2 cellular contexts compared by ENCODE assay signal in the genomic region with DNA sequence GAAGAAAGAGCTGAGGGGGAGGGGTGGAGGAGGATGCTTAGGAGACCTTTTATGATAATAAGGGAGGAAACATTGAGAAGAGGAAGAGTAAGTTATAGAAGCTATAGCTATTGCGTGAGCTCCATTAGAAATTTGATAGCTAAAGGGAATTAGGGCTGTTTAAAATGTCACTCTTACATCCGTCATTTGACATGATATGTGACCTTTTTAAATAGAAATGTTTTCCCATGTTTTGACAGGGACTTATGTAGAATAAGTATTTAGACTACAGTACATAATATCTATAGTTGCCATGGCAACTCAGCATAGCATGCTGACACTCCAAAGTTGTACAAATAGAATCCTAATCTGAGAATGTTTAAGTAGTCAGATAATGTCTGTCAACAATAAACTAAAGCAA.
A peak's percentile ranks its signal among the peaks of the same experiment; 100 is the strongest.
TF ChIP-seq lines count a peak whose summit lies in the region.

No MANE protein-coding gene starts in this region.

TF ChIP-seq in HepG2, 621 proteins besides CTCF, POLR2A, EP300 and RAD21:
- TF ChIP-seq KLF13 (CRISPR knock-in tag; IDR thresholded peaks at IDR 0.05) (no peak), RFX1 (IDR thresholded peaks at IDR 0.05) (peak; percentile 30; the same call in 1 of the 2 replicates)

TF ChIP-seq in neural cell, 6 proteins besides CTCF, POLR2A, EP300 and RAD21:
- TF ChIP-seq, protein P1, sequence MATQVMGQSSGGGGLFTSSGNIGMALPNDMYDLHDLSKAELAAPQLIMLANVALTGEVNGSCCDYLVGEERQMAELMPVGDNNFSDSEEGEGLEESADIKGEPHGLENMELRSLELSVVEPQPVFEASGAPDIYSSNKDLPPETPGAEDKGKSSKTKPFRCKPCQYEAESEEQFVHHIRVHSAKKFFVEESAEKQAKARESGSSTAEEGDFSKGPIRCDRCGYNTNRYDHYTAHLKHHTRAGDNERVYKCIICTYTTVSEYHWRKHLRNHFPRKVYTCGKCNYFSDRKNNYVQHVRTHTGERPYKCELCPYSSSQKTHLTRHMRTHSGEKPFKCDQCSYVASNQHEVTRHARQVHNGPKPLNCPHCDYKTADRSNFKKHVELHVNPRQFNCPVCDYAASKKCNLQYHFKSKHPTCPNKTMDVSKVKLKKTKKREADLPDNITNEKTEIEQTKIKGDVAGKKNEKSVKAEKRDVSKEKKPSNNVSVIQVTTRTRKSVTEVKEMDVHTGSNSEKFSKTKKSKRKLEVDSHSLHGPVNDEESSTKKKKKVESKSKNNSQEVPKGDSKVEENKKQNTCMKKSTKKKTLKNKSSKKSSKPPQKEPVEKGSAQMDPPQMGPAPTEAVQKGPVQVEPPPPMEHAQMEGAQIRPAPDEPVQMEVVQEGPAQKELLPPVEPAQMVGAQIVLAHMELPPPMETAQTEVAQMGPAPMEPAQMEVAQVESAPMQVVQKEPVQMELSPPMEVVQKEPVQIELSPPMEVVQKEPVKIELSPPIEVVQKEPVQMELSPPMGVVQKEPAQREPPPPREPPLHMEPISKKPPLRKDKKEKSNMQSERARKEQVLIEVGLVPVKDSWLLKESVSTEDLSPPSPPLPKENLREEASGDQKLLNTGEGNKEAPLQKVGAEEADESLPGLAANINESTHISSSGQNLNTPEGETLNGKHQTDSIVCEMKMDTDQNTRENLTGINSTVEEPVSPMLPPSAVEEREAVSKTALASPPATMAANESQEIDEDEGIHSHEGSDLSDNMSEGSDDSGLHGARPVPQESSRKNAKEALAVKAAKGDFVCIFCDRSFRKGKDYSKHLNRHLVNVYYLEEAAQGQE (IDR thresholded peaks at IDR 0.05; ENCODE audit: borderline replicate concordance) = peak; percentile 30
- TF ChIP-seq POLR2AphosphoS5 (IDR thresholded peaks at IDR 0.05) (peak; percentile 93), TAF1 (IDR thresholded peaks at IDR 0.05; ENCODE audit: low read depth) (no peak)
